8 cellular contexts compared by ENCODE assay signal in genomic region chr22:26590525-26590858, GRCh38. TPM values are rescaled to one million over a fixed set of nuclear protein-coding genes. Genes with fewer than 3 reads are reported as not detected.
DNase-seq lines count a peak whose midpoint lies in the region; ATAC-seq, FAIRE-seq and TF ChIP-seq lines count a peak whose summit lies in the region.

No MANE protein-coding gene starts in this region.

- TF ChIP-seq CTCF in GM12864 (IDR thresholded peaks at IDR 0.05; ENCODE audit: low read depth, low read length, missing control alignments) (no peak), pancreas (IDR thresholded peaks at IDR 0.05) (no peak)

- peaks cover 0 to 12% (median 0%) of the 10 kb centered on the region in 3 donors for H3K4me1 ChIP-seq in pancreas

- H3K4me3 ChIP-seq in GM12864 (ENCODE audit: low read depth, low read length) (peak overlapping the region; percentile 85), SK-N-MC (peak overlapping the region; percentile 79), pancreas (peak overlapping the region; percentile 75 to 95 (median 91))

- DNase-seq in GM12864 (ENCODE audit: low read depth) (no peak), SK-N-MC (ENCODE audit: low read depth, low spot score) (no peak), fibroblast of gingiva (ENCODE audit: low read depth) (peak; percentile 21), pancreas (no peak), NCI-H446 treated with DMSO at 0.1 percent for 48 hours (lab: John Stamatoyannopoulos, UW) (no peak), NK-92 (lab: John Stamatoyannopoulos, UW; ENCODE audit: unreplicated experiment) (no peak), NCI-H1048 (lab: John Stamatoyannopoulos, UW) (no peak), hippocampal formation (lab: John Stamatoyannopoulos, UW) (no peak)

- intact Hi-C loops in pancreas (cut with DNase I) = no loop called here

- no peaks in the 10 kb centered on the region for H3K27me3 ChIP-seq in pancreas

- H3K9me3 ChIP-seq in SK-N-MC (ENCODE audit: low read depth, low read length) (no peaks in the 10 kb centered on the region), pancreas (no peaks in the 10 kb centered on the region)

- no peak for FAIRE-seq in pancreas (lab: Jason Lieb, UNC)

- H3K9ac ChIP-seq in SK-N-MC (ENCODE audit: insufficient read length) = peak overlapping the region; percentile 64

- peak; percentile 21 to 66 (median 44) for ATAC-seq in pancreas

- H3K27ac ChIP-seq in SK-N-MC (no peak overlapping the region), pancreas (peak overlapping the region in 2 of 4 donors; percentile 67 to 85)

- H3K36me3 ChIP-seq in SK-N-MC (ENCODE audit: insufficient read depth, low read length) (no peaks in the 10 kb centered on the region), pancreas (no peaks in the 10 kb centered on the region)

- WGBS in pancreas, 2 donors = 17 to 23% methylated on average over 5 of the region's 5 CpGs

RNA-seq across cellular contexts. Expression of gene TPST2, which starts 0.6 kb away (rescaled TPM):
- total RNA-seq in pancreas = 100 to 1,000 TPM; 156 to 534 (median 212) TPM
- 100 to 1,000 TPM in 1 of 2 donors, 10 to 100 TPM in 1; 91.4 to 135 TPM for polyA plus RNA-seq in pancreas

RNA-seq across cellular contexts. Expression of gene CRYBB1, which starts 27.3 kb away (rescaled TPM):
- total RNA-seq in pancreas = under 1 TPM in 3 of 6 donors, not detected in 3; 0.20 to 0.66 (median 0.34) TPM
- under 1 TPM; 0.14 to 0.38 TPM for polyA plus RNA-seq in pancreas

RNA-seq across cellular contexts. Expression of gene CRYBA4, which starts 31.3 kb away (rescaled TPM):
- total RNA-seq in pancreas = under 1 TPM in 1 of 6 donors, not detected in 5; 0.19 TPM
- polyA plus RNA-seq in pancreas = not detected
